Comparison of ENCODE assay signal across 8 cellular contexts in the genomic region with DNA sequence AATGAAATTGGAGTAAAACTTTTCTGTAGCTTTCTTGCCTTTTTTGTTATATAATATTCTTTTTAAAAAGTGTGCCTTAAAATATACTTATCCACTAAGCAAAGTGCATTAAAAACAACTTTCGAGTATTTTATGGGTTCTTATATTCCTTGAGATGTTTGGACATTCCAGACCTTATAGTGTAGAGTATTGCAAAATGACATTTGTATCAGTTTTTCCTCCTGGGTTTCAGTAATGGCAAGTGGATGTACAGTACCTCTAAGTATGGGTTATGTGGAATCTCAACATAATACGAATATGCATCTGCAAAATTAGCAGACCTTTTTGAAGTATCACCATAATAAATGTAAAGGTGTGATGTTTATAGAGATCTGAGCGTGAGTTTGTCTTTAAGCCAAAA. TPM values are rescaled to one million over a fixed set of nuclear protein-coding genes. Genes with fewer than 3 reads are reported as not detected.
DNase-seq lines count a peak whose midpoint lies in the region; ATAC-seq and TF ChIP-seq lines count a peak whose summit lies in the region.

No MANE protein-coding gene starts in this region.

- H3K4me3 Mint-ChIP-seq in central memory CD8-positive, alpha-beta T cell = peak overlapping the region; percentile 95
- H3K4me3 Mint-ChIP-seq in naive thymus-derived CD4-positive, alpha-beta T cell = peak overlapping the region; percentile 85 to 100 (median 96)

- H3K27me3 Mint-ChIP-seq in central memory CD8-positive, alpha-beta T cell = no peaks in the 10 kb centered on the region
- H3K27me3 Mint-ChIP-seq in naive thymus-derived CD4-positive, alpha-beta T cell = peaks cover 0 to 7% (median 0%) of the 10 kb centered on the region in 5 donors

- H3K27ac Mint-ChIP-seq in central memory CD8-positive, alpha-beta T cell (ENCODE audit: low read depth) = peak overlapping the region; percentile 99
- H3K27ac Mint-ChIP-seq in naive thymus-derived CD4-positive, alpha-beta T cell = peak overlapping the region in 7 of 9 donors; percentile 56 to 95 (median 86)

- CTCF ChIA-PET in naive thymus-derived CD4-positive, alpha-beta T cell (lab: Charles Lee) = interaction anchor here (2.4 kb wide), 1 partner anchor 56 kb away, joined by 6 read pairs; no protein-coding TSS in a partner anchor

- TF ChIP-seq CTCF in BE2C (IDR thresholded peaks at IDR 0.05; ENCODE audit: low read depth, low read length) (no peak), GM13976 (IDR thresholded peaks at IDR 0.05; ENCODE audit: borderline replicate concordance, control extremely low read depth, extremely low read depth, insufficient read depth, missing control alignments) (no peak)

- H3K4me1 ChIP-seq in BE2C = no peaks in the 10 kb centered on the region
- peaks cover 28 to 44% of the 10 kb centered on the region in 2 donors for H3K4me1 ChIP-seq in naive thymus-derived CD4-positive, alpha-beta T cell (ENCODE audit: control insufficient read depth in 2 of 2, insufficient read depth in 2 of 2, low read length in 2 of 2)

- peak overlapping the region; percentile 69 for H3K4me3 ChIP-seq in BE2C (ENCODE audit: low read depth, low read length)
- peak overlapping the region; percentile 58 for H3K4me3 ChIP-seq in naive thymus-derived CD4-positive, alpha-beta T cell (ENCODE audit: low read length)

- no peak for DNase-seq in BE2C
- DNase-seq in KBM-7 = peak; percentile 27
- no peak for DNase-seq in central memory CD8-positive, alpha-beta T cell (ENCODE audit: low spot score in 2 of 2)
- DNase-seq in naive thymus-derived CD4-positive, alpha-beta T cell = no peak
- DNase-seq in C1 segment of cervical spinal cord (lab: John Stamatoyannopoulos, UW) = no peak
- DNase-seq in occipital lobe (lab: John Stamatoyannopoulos, UW) = no peak
- DNase-seq in GM13976 (ENCODE audit: low spot score) = no peak

- H3K36me3 Mint-ChIP-seq in central memory CD8-positive, alpha-beta T cell (ENCODE audit: insufficient read depth) = peaks cover 38% of the 10 kb centered on the region
- H3K36me3 Mint-ChIP-seq in naive thymus-derived CD4-positive, alpha-beta T cell = peaks cover 0 to 31% (median 11%) of the 10 kb centered on the region in 5 donors

- no peaks in the 10 kb centered on the region for H3K9me3 Mint-ChIP-seq in central memory CD8-positive, alpha-beta T cell
- peaks cover 0 to 6% (median 0%) of the 10 kb centered on the region in 11 donors for H3K9me3 Mint-ChIP-seq in naive thymus-derived CD4-positive, alpha-beta T cell

- in situ Hi-C loops in KBM-7 (cut with MboI; ENCODE audit: low pct_unique_long_range_greater_than_20kb, low sequenced_read_pairs) (no loop called here), GM13976 (cut with MboI; ENCODE audit: low sequenced_read_pairs, unreplicated experiment) (no loop called here)

- H3K4me1 Mint-ChIP-seq in central memory CD8-positive, alpha-beta T cell = peaks cover 61% of the 10 kb centered on the region
- peaks cover 49 to 72% (median 64%) of the 10 kb centered on the region in 7 donors for H3K4me1 Mint-ChIP-seq in naive thymus-derived CD4-positive, alpha-beta T cell

- POLR2A ChIA-PET in naive thymus-derived CD4-positive, alpha-beta T cell (lab: Charles Lee) = interaction anchor here (0.5 to 3.5 kb wide), 6 partner anchors 10 to 45 kb away, joined by 3 to 19 read pairs (median 4); no protein-coding TSS in a partner anchor

- ATAC-seq in central memory CD8-positive, alpha-beta T cell (replicated peaks; ENCODE audit: extremely low read depth, poor library complexity, severe bottlenecking) = no peak
- ATAC-seq in naive thymus-derived CD4-positive, alpha-beta T cell = no peak
- ATAC-seq in HG03175 (IDR thresholded peaks at IDR 0.05; ENCODE audit: unreplicated experiment) = no peak

- H3K36me3 ChIP-seq in BE2C = no peaks in the 10 kb centered on the region; the same call in 1 of the 2 replicates
- peaks cover 0 to 8% (median 0%) of the 10 kb centered on the region in 3 experiments for H3K36me3 ChIP-seq in naive thymus-derived CD4-positive, alpha-beta T cell (ENCODE audit: control insufficient read depth in 2 of 3, insufficient read depth in 3 of 3, low read length in 3 of 3)

- intact Hi-C loops in naive thymus-derived CD4-positive, alpha-beta T cell (cut with micrococcal nuclease) = loop anchor here (5.0 kb wide), 3 partner anchors 40 to 385 kb away; a partner anchor contains a TSS

- no peaks in the 10 kb centered on the region for H3K27me3 ChIP-seq in BE2C
- H3K27me3 ChIP-seq in naive thymus-derived CD4-positive, alpha-beta T cell (ENCODE audit: control insufficient read depth in 2 of 2, insufficient read depth in 2 of 2, low read length in 2 of 2) = no peaks in the 10 kb centered on the region

- H3K9me3 ChIP-seq in BE2C = no peaks in the 10 kb centered on the region
- H3K9me3 ChIP-seq in naive thymus-derived CD4-positive, alpha-beta T cell (ENCODE audit: control insufficient read depth in 2 of 3, low read length in 3 of 3) = no peaks in the 10 kb centered on the region

- H3K27ac ChIP-seq in naive thymus-derived CD4-positive, alpha-beta T cell (ENCODE audit: low read depth, low read length) = peak overlapping the region; percentile 99

RNA-seq across cellular contexts. Expression of a gene that starts 2.7 kb away (rescaled TPM):
- 18.6 TPM for polyA plus RNA-seq in BE2C (2012; ENCODE audit: insufficient read depth, insufficient read length, low read depth)
- total RNA-seq in naive thymus-derived CD4-positive, alpha-beta T cell = 100 to 1,000 TPM in 4 of 5 experiments, 10 to 100 TPM in 1; 59.7 to 117 (median 106) TPM
- polyA plus RNA-seq in naive thymus-derived CD4-positive, alpha-beta T cell = 10 to 100 TPM; 26.3 to 43.3 TPM
- total RNA-seq in occipital lobe = 161 TPM
